22 cellular contexts compared by ENCODE assay signal in the genomic region with DNA sequence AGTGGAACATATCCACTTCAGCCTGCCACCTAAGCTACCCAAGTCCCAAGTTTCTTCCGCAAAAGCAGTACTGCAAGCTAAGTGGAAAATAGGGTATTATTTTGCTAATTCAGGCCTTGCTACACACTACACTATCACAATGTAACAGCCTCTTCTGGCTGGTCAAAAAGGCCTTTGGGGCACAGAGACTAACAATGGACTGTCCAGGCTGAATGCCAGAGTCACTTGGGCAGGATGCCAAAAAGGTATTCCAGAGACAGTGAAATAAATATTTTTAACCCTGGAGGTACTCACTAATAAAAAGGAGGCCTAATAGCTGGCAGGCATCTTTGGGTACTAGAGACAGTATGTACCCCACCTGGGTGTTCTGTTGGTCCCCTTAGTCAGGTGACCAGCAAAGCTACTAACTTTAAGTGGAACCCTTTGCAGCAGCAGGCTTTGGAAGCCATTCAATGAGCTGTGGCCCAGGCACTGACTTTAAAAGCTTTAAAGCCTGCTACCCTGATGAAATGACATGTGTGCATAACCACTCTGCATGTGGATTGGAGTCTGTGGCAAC.
DNase-seq lines count a peak whose midpoint lies in the region; ATAC-seq and TF ChIP-seq lines count a peak whose summit lies in the region.
"Had no signal": no experiment of that assay in that cellular context is flagged by ENCODE, and none has a peak within 500 bp of the region (broad histone marks: within the 10 kb centered on the region; RNA-seq: fewer than 3 reads in every experiment).

No MANE protein-coding gene starts in this region.

- no peak for TF ChIP-seq POLR2A in heart left ventricle (IDR thresholded peaks at IDR 0.05)

- no peak for TF ChIP-seq CTCF in heart left ventricle (IDR thresholded peaks at IDR 0.05)

- intact Hi-C loops in heart left ventricle (cut with DNase I), result loop anchor here in 1 of 10 donors (10.0 kb wide), 1 partner anchor 684 kb away; no protein-coding TSS in a partner anchor

- DNase-seq in NCI-H748 (lab: John Stamatoyannopoulos, UW; ENCODE audit: unreplicated experiment) (peak; percentile 56), NCI-H748 treated with DMSO at 0.1 percent for 48 hours (lab: John Stamatoyannopoulos, UW) (no peak), SHP77 treated with DMSO at 0.1 percent for 48 hours (lab: John Stamatoyannopoulos, UW) (peak; percentile 32), heart left ventricle (peak in 3 of 5 donors; percentile 34 to 44 (median 41)), pulmonary artery endothelial cell (ENCODE audit: low read depth, low spot score) (peak; percentile 51), RPMI8226 (no peak), HPDE6-E6E7 (ENCODE audit: extremely low spot score) (no peak), NCI-H1436 (lab: John Stamatoyannopoulos, UW) (no peak)
- DNase-seq: activated CD4-positive, alpha-beta T cell treated with anti-CD3 and anti-CD28 coated beads, Interleukin-2, amount 10 ng/mL, durations not matched to agents 7 days and 5 days; activated naive CD8-positive, alpha-beta T cell treated with anti-CD3 and anti-CD28 coated beads, Interleukin-2, amount 10 ng/mL, durations not matched to agents 7 days and 5 days; BE2C; colonic mucosa; COR-L47; endodermal cell; GOT3; NCI-H1930; NCI-H446; NK-92 treated with Interleukin-12 subunit alpha and Interleukin-12 subunit beta, amount 100 ng/mL, for 24 hours; T-helper 2 cell had no signal

- H3K27ac ChIP-seq in heart left ventricle, result peak overlapping the region in 1 of 12 donors; percentile 33
- H3K27ac ChIP-seq: A549, colonic mucosa, pancreas had no signal

- no peaks in the 10 kb centered on the region for H3K36me3 ChIP-seq in heart left ventricle
- H3K36me3 ChIP-seq: BE2C, colonic mucosa, pancreas had no signal

- peak; percentile 52 to 79 (median 74) for ATAC-seq in heart left ventricle
- ATAC-seq: A549, K562, pancreas had no signal

- no peak overlapping the region for H3K4me3 ChIP-seq in heart left ventricle
- H3K4me3 ChIP-seq: A549, colonic mucosa, K562, pancreas had no signal

- 21 to 48% (median 33%) methylated on average over 1 of the region's 1 CpG for WGBS in heart left ventricle, 4 donors

- no peaks in the 10 kb centered on the region for H3K9me3 ChIP-seq in heart left ventricle
- H3K9me3 ChIP-seq: A549, BE2C, colonic mucosa, pancreas had no signal

- H3K27me3 ChIP-seq in heart left ventricle, result no peaks in the 10 kb centered on the region
- H3K27me3 ChIP-seq: BE2C, colonic mucosa, pancreas had no signal

- peaks cover 0 to 24% (median 0%) of the 10 kb centered on the region in 12 donors for H3K4me1 ChIP-seq in heart left ventricle
- H3K4me1 ChIP-seq: A549, BE2C, colonic mucosa, pancreas had no signal

Comparison
In these comparisons a context has a peak if more than half of its experiments do, and no peak if none do; other contexts are left out.
1. DNase-seq: peak in NCI-H748 (single experiment), SHP77 treated with DMSO at 0.1 percent for 48 hours (single experiment), heart left ventricle (3 of 5) and pulmonary artery endothelial cell (single experiment); none in NCI-H748 treated with DMSO at 0.1 percent for 48 hours (single experiment), RPMI8226 (single experiment), HPDE6-E6E7 (single experiment) and NCI-H1436 (single experiment).